In genomic region chr6:123085403-123085802, GRCh38 we compare ENCODE assay signal across 31 cellular contexts.
"Had no signal": no experiment of that assay in that cellular context is flagged by ENCODE, and none has a peak within 500 bp of the region (broad histone marks: within the 10 kb centered on the region; RNA-seq: fewer than 3 reads in every experiment).

No MANE protein-coding gene starts in this region.

- H3K36me3 ChIP-seq: adrenal gland, brain microvascular endothelial cell, breast epithelium had no signal

- DNase-seq: activated B cell treated with CpG ODN at 0.5 μM for 24 hours; activated CD4-positive, alpha-beta memory T cell treated with anti-CD3 and anti-CD28 coated beads for 36 hours; activated CD4-positive, alpha-beta T cell treated with anti-CD3 and anti-CD28 coated beads for 4 hours; activated CD4-positive, alpha-beta T cell treated with anti-CD3 and anti-CD28 coated beads, Interleukin-2, amount 10 ng/mL, durations not matched to agents 24 days and 14 days; activated CD4-positive, alpha-beta T cell treated with anti-CD3 and anti-CD28 coated beads, Interleukin-2, amount 50 U/mL, for 1 hour; activated CD4-positive, alpha-beta T cell treated with anti-CD3 and anti-CD28 coated beads, Interleukin-2, amount 50 U/mL, for 4 hours; activated CD4-positive, CD25-positive, alpha-beta regulatory T cell treated with anti-CD3 and anti-CD28 coated beads, Interleukin-2, amount 50 U/mL, for 72 hours; activated CD8-positive, alpha-beta memory T cell treated with anti-CD3 and anti-CD28 coated beads, Interleukin-2, amount 50 U/mL, for 4 hours; activated CD8-positive, alpha-beta T cell treated with anti-CD3 and anti-CD28 coated beads for 36 hours; activated effector memory CD4-positive, alpha-beta T cell treated with anti-CD3 and anti-CD28 coated beads, Interleukin-2, amount 50 U/mL, for 16 hours; activated gamma-delta T cell treated with Interleukin-2 at 50 U/mL for 16 hours; activated naive CD4-positive, alpha-beta T cell; activated naive CD4-positive, alpha-beta T cell treated with anti-CD3 and anti-CD28 coated beads for 36 hours; activated naive CD4-positive, alpha-beta T cell treated with anti-CD3 and anti-CD28 coated beads, Interleukin-2, amount 50 U/mL, for 16 hours; activated naive CD8-positive, alpha-beta T cell treated with anti-CD3 and anti-CD28 coated beads for 36 hours; activated T-cell treated with anti-CD3 and anti-CD28 coated beads for 4 hours; activated T-cell treated with anti-CD3 and anti-CD28 coated beads, Interleukin-2, amount 50 U/mL, for 1 hour; activated T-cell treated with anti-CD3 and anti-CD28 coated beads, Interleukin-2, amount 50 U/mL, for 4 hours; activated T-cell treated with anti-CD3 and anti-CD28 coated beads, Interleukin-2, amount 50 U/mL, for 72 hours; adrenal gland; amniotic stem cell; aorta; body of pancreas; brain microvascular endothelial cell; central memory CD4-positive, alpha-beta T cell; T-helper 2 cell; T-helper 9 cell had no signal

- H3K27me3 ChIP-seq: adrenal gland, body of pancreas, brain microvascular endothelial cell, breast epithelium had no signal

- ATAC-seq: activated CD8-positive, alpha-beta T cell treated with anti-CD3 and anti-CD28 coated beads for 36 hours; activated naive CD4-positive, alpha-beta T cell treated with anti-CD3 and anti-CD28 coated beads, Interleukin-2, amount 50 U/mL, for 72 hours; activated T-cell treated with anti-CD3 and anti-CD28 coated beads, Interleukin-2, amount 50 U/mL, for 4 hours; activated T-cell treated with anti-CD3 and anti-CD28 coated beads, Interleukin-2, amount 50 U/mL, for 72 hours; activated T-helper 17 cell treated with anti-CD3 and anti-CD28 coated beads, Interleukin-2, amount 50 U/mL, for 72 hours; body of pancreas had no signal

- H3K27ac ChIP-seq: adrenal gland, body of pancreas, brain microvascular endothelial cell, breast epithelium, VCaP had no signal

- H3K4me3 ChIP-seq: adrenal gland, body of pancreas, breast epithelium had no signal

- H3K9me3 ChIP-seq: adrenal gland, body of pancreas, breast epithelium had no signal

- H3K4me1 ChIP-seq: adrenal gland, body of pancreas, breast epithelium had no signal
